Comparison of ENCODE assay signal across 1 cellular context in genomic region chr15:50182233-50183013, GRCh38.
TF ChIP-seq lines count a peak whose summit lies in the region.

No MANE protein-coding gene starts in this region.

TF ChIP-seq in K562, 482 proteins besides CTCF, POLR2A, EP300 and RAD21 (continued from another document and continues in another):
- TF ChIP-seq, protein P1, sequence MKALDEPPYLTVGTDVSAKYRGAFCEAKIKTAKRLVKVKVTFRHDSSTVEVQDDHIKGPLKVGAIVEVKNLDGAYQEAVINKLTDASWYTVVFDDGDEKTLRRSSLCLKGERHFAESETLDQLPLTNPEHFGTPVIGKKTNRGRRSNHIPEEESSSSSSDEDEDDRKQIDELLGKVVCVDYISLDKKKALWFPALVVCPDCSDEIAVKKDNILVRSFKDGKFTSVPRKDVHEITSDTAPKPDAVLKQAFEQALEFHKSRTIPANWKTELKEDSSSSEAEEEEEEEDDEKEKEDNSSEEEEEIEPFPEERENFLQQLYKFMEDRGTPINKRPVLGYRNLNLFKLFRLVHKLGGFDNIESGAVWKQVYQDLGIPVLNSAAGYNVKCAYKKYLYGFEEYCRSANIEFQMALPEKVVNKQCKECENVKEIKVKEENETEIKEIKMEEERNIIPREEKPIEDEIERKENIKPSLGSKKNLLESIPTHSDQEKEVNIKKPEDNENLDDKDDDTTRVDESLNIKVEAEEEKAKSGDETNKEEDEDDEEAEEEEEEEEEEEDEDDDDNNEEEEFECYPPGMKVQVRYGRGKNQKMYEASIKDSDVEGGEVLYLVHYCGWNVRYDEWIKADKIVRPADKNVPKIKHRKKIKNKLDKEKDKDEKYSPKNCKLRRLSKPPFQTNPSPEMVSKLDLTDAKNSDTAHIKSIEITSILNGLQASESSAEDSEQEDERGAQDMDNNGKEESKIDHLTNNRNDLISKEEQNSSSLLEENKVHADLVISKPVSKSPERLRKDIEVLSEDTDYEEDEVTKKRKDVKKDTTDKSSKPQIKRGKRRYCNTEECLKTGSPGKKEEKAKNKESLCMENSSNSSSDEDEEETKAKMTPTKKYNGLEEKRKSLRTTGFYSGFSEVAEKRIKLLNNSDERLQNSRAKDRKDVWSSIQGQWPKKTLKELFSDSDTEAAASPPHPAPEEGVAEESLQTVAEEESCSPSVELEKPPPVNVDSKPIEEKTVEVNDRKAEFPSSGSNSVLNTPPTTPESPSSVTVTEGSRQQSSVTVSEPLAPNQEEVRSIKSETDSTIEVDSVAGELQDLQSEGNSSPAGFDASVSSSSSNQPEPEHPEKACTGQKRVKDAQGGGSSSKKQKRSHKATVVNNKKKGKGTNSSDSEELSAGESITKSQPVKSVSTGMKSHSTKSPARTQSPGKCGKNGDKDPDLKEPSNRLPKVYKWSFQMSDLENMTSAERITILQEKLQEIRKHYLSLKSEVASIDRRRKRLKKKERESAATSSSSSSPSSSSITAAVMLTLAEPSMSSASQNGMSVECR (CRISPR knock-in tag; IDR thresholded peaks at IDR 0.05) = no peak; the same call in 1 of the 2 replicates
- TF ChIP-seq CHD2 (IDR thresholded peaks at IDR 0.05; ENCODE audit: low read depth, low read length) (no peak), SIRT6 (IDR thresholded peaks at IDR 0.05; ENCODE audit: low read depth, low read length) (no peak), SRSF3 (IDR thresholded peaks at IDR 0.05; ENCODE audit: insufficient read depth, low read length) (no peak), SPI1 (IDR thresholded peaks at IDR 0.05; ENCODE audit: borderline replicate concordance, low read depth, low read length) (no peak), RAD51 (IDR thresholded peaks at IDR 0.05; ENCODE audit: borderline replicate concordance, low read depth) (no peak), NFIX (CRISPR knock-in tag; IDR thresholded peaks at IDR 0.05; ENCODE audit: low read depth) (no peak), ZNF511 (CRISPR knock-in tag; IDR thresholded peaks at IDR 0.05) (peak; percentile 40; the same call in 1 of the 2 replicates), RNF2 (IDR thresholded peaks at IDR 0.05) (no peak), NCOA4 (IDR thresholded peaks at IDR 0.05; ENCODE audit: partially characterized antibody) (no peak), CHD4 (IDR thresholded peaks at IDR 0.05; ENCODE audit: insufficient read depth, insufficient replicate concordance, low read depth, low read length, poor library complexity, severe bottlenecking) (no peak), GATA2 (CRISPR knock-in tag; IDR thresholded peaks at IDR 0.05) (no peak), ZNF639 (CRISPR knock-in tag; conservative IDR thresholded peaks at IDR 0.05 in 1 of 2, IDR thresholded peaks at IDR 0.05 in 1 of 2) (0 out of 4 replicates have a peak, but pooled peaks of 1 of the 2 experiments have one; percentile 32), SMAD1 (IDR thresholded peaks at IDR 0.05; ENCODE audit: low read depth, low read length, partially characterized antibody) (no peak), ZSCAN32 (CRISPR knock-in tag; IDR thresholded peaks at IDR 0.05) (no peak), L3MBTL2 (IDR thresholded peaks at IDR 0.05) (peak; percentile 92), FOXA3 (CRISPR knock-in tag; conservative IDR thresholded peaks at IDR 0.05 in 1 of 2, IDR thresholded peaks at IDR 0.05 in 1 of 2) (peak in 1 of 2 experiments; percentile 24; a peak in 1 of 4 replicates), ATF1 (CRISPR knock-in tag; IDR thresholded peaks at IDR 0.05) (no peak), ATF1 (tag; IDR thresholded peaks at IDR 0.05) (peak; percentile 52; the same call in 1 of the 2 replicates), JUNB (CRISPR knock-in tag; conservative IDR thresholded peaks at IDR 0.05) (no peak), ELF1 (tag; IDR thresholded peaks at IDR 0.05) (0 out of 2 replicates have a peak, but pooled peaks have one; percentile 11), E2F3 (CRISPR knock-in tag; IDR thresholded peaks at IDR 0.05) (no peak), NCOA6 (IDR thresholded peaks at IDR 0.05) (no peak), EP400 (IDR thresholded peaks at IDR 0.05) (0 out of 2 replicates have a peak, but pooled peaks have one; percentile 4), NR2C2 (CRISPR knock-in tag; IDR thresholded peaks at IDR 0.05) (0 out of 2 replicates have a peak, but pooled peaks have one; percentile 4), NR2C2 (tag; IDR thresholded peaks at IDR 0.05) (no peak), NCOA2 (IDR thresholded peaks at IDR 0.05; ENCODE audit: partially characterized antibody in 2 of 2) (no peak), ZC3H8 (IDR thresholded peaks at IDR 0.05) (no peak), MED1 (CRISPR knock-in tag; IDR thresholded peaks at IDR 0.05; ENCODE audit: borderline replicate concordance) (no peak), HMGN3 (IDR thresholded peaks at IDR 0.05; ENCODE audit: borderline replicate concordance, extremely low read depth, insufficient read length, low read depth, low read length) (no peak), ZBTB34 (CRISPR knock-in tag; IDR thresholded peaks at IDR 0.05) (no peak), TFE3 (CRISPR knock-in tag; IDR thresholded peaks at IDR 0.05) (no peak), RBM25 (IDR thresholded peaks at IDR 0.05; ENCODE audit: low read depth, low read length, severe bottlenecking) (no peak), CHCHD3 (CRISPR knock-in tag; IDR thresholded peaks at IDR 0.05) (no peak), SLC30A9 (CRISPR knock-in tag; IDR thresholded peaks at IDR 0.05) (no peak), ETV5 (CRISPR knock-in tag; IDR thresholded peaks at IDR 0.05; ENCODE audit: low read depth) (no peak), STAG1 (CRISPR knock-in tag; IDR thresholded peaks at IDR 0.05; ENCODE audit: borderline replicate concordance) (no peak), NFXL1 (CRISPR knock-in tag; IDR thresholded peaks at IDR 0.05) (no peak), CBX2 (IDR thresholded peaks at IDR 0.05; ENCODE audit: insufficient read depth, low read length, poor library complexity, severe bottlenecking) (no peak), FOXK2 (conservative IDR thresholded peaks at IDR 0.05 in 1 of 2, IDR thresholded peaks at IDR 0.05 in 1 of 2; ENCODE audit: low read depth in 2 of 2) (no peak), PCBP1 (IDR thresholded peaks at IDR 0.05; ENCODE audit: low read depth, low read length, poor library complexity, severe bottlenecking) (peak; percentile 82), NELFE (IDR thresholded peaks at IDR 0.05; ENCODE audit: insufficient read depth, insufficient read length) (no peak), HLTF (IDR thresholded peaks at IDR 0.05) (no peak), ZFP30 (CRISPR knock-in tag; IDR thresholded peaks at IDR 0.05; ENCODE audit: borderline replicate concordance) (no peak), MCM3 (IDR thresholded peaks at IDR 0.05) (no peak), FOXP1 (CRISPR knock-in tag; IDR thresholded peaks at IDR 0.05) (peak; percentile 92), ZBTB26 (CRISPR knock-in tag; IDR thresholded peaks at IDR 0.05) (no peak), SAFB (IDR thresholded peaks at IDR 0.05; ENCODE audit: borderline replicate concordance, low read depth, low read length) (no peak), HES1 (IDR thresholded peaks at IDR 0.05; ENCODE audit: low read depth) (no peak), ZNF707 (CRISPR knock-in tag; conservative IDR thresholded peaks at IDR 0.05) (no peak)
- TF ChIP-seq, protein P2, sequence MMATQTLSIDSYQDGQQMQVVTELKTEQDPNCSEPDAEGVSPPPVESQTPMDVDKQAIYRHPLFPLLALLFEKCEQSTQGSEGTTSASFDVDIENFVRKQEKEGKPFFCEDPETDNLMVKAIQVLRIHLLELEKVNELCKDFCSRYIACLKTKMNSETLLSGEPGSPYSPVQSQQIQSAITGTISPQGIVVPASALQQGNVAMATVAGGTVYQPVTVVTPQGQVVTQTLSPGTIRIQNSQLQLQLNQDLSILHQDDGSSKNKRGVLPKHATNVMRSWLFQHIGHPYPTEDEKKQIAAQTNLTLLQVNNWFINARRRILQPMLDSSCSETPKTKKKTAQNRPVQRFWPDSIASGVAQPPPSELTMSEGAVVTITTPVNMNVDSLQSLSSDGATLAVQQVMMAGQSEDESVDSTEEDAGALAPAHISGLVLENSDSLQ (IDR thresholded peaks at IDR 0.05) = no peak
- TF ChIP-seq, protein P3, sequence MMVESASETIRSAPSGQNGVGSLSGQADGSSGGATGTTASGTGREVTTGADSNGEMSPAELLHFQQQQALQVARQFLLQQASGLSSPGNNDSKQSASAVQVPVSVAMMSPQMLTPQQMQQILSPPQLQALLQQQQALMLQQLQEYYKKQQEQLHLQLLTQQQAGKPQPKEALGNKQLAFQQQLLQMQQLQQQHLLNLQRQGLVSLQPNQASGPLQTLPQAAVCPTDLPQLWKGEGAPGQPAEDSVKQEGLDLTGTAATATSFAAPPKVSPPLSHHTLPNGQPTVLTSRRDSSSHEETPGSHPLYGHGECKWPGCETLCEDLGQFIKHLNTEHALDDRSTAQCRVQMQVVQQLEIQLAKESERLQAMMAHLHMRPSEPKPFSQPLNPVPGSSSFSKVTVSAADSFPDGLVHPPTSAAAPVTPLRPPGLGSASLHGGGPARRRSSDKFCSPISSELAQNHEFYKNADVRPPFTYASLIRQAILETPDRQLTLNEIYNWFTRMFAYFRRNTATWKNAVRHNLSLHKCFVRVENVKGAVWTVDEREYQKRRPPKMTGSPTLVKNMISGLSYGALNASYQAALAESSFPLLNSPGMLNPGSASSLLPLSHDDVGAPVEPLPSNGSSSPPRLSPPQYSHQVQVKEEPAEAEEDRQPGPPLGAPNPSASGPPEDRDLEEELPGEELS (CRISPR knock-in tag; IDR thresholded peaks at IDR 0.05; ENCODE audit: borderline replicate concordance) = no peak
- TF ChIP-seq, protein P4, sequence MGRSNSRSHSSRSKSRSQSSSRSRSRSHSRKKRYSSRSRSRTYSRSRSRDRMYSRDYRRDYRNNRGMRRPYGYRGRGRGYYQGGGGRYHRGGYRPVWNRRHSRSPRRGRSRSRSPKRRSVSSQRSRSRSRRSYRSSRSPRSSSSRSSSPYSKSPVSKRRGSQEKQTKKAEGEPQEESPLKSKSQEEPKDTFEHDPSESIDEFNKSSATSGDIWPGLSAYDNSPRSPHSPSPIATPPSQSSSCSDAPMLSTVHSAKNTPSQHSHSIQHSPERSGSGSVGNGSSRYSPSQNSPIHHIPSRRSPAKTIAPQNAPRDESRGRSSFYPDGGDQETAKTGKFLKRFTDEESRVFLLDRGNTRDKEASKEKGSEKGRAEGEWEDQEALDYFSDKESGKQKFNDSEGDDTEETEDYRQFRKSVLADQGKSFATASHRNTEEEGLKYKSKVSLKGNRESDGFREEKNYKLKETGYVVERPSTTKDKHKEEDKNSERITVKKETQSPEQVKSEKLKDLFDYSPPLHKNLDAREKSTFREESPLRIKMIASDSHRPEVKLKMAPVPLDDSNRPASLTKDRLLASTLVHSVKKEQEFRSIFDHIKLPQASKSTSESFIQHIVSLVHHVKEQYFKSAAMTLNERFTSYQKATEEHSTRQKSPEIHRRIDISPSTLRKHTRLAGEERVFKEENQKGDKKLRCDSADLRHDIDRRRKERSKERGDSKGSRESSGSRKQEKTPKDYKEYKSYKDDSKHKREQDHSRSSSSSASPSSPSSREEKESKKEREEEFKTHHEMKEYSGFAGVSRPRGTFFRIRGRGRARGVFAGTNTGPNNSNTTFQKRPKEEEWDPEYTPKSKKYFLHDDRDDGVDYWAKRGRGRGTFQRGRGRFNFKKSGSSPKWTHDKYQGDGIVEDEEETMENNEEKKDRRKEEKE (IDR thresholded peaks at IDR 0.05; ENCODE audit: borderline replicate concordance in 1 of 2, control insufficient read depth in 1 of 2, low read depth in 2 of 2, low read length in 1 of 2) = no peak
